2 cellular contexts compared by ENCODE assay signal in the genomic region with DNA sequence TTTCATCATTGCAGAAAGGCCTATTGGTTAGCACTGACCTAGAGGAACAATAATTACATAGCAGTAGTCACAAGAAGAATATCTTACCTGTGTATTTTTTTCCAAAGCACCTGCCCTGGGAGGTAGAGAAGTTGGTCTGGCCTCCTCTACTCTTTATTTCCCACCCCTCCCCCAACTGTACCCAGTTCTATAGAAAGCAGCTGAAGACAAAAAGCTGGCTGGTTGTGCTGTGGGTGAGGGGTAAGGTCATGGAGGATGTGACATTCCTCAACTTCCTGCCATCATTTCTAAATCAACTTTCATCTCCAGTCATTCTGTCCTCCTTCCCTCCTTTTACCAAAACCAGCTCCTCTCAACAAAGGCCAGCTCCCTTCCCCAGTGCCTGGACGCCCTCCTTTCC.
A peak's percentile ranks its signal among the peaks of the same experiment; 100 is the strongest.
TF ChIP-seq lines count a peak whose summit lies in the region.

No MANE protein-coding gene starts in this region.

TF ChIP-seq in GM12878, 131 proteins besides CTCF, POLR2A, EP300 and RAD21:
- TF ChIP-seq CBX5 (IDR thresholded peaks at IDR 0.05; ENCODE audit: low read depth) (no peak), CHD2 (IDR thresholded peaks at IDR 0.05; ENCODE audit: borderline replicate concordance, low read depth, low read length) (0 out of 2 replicates have a peak, but pooled peaks have one; percentile 27)

TF ChIP-seq in HepG2, 621 proteins besides CTCF, POLR2A, EP300 and RAD21:
- TF ChIP-seq U2AF2 (IDR thresholded peaks at IDR 0.05; ENCODE audit: low read depth, low read length) = no peak
- TF ChIP-seq WIZ (CRISPR knock-in tag; IDR thresholded peaks at IDR 0.05) = no peak
- no peak for TF ChIP-seq TARDBP (CRISPR knock-in tag; IDR thresholded peaks at IDR 0.05)
- TF ChIP-seq IRF9 (CRISPR knock-in tag; IDR thresholded peaks at IDR 0.05; ENCODE audit: borderline replicate concordance) = no peak
- no peak for TF ChIP-seq ZNF414 (CRISPR knock-in tag; IDR thresholded peaks at IDR 0.05)
- TF ChIP-seq NFAT5 (CRISPR knock-in tag; IDR thresholded peaks at IDR 0.05) = no peak
- TF ChIP-seq ZNF614 (CRISPR knock-in tag; IDR thresholded peaks at IDR 0.05; ENCODE audit: borderline replicate concordance) = no peak
- no peak for TF ChIP-seq ZGPAT (CRISPR knock-in tag; IDR thresholded peaks at IDR 0.05)
- TF ChIP-seq, protein P1, sequence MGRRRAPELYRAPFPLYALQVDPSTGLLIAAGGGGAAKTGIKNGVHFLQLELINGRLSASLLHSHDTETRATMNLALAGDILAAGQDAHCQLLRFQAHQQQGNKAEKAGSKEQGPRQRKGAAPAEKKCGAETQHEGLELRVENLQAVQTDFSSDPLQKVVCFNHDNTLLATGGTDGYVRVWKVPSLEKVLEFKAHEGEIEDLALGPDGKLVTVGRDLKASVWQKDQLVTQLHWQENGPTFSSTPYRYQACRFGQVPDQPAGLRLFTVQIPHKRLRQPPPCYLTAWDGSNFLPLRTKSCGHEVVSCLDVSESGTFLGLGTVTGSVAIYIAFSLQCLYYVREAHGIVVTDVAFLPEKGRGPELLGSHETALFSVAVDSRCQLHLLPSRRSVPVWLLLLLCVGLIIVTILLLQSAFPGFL (CRISPR knock-in tag; IDR thresholded peaks at IDR 0.05) = no peak
- TF ChIP-seq, protein P2, sequence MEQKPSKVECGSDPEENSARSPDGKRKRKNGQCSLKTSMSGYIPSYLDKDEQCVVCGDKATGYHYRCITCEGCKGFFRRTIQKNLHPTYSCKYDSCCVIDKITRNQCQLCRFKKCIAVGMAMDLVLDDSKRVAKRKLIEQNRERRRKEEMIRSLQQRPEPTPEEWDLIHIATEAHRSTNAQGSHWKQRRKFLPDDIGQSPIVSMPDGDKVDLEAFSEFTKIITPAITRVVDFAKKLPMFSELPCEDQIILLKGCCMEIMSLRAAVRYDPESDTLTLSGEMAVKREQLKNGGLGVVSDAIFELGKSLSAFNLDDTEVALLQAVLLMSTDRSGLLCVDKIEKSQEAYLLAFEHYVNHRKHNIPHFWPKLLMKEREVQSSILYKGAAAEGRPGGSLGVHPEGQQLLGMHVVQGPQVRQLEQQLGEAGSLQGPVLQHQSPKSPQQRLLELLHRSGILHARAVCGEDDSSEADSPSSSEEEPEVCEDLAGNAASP (CRISPR knock-in tag; IDR thresholded peaks at IDR 0.05; ENCODE audit: borderline replicate concordance) = no peak
- no peak for TF ChIP-seq XRCC5 (optimal IDR thresholded peaks at IDR 0.05; ENCODE audit: low read length)
- no peak for TF ChIP-seq MAF1 (CRISPR knock-in tag; IDR thresholded peaks at IDR 0.05; ENCODE audit: borderline replicate concordance)
TF ChIP-seq in HepG2: peak in this region for 0.
